In the genomic region with DNA sequence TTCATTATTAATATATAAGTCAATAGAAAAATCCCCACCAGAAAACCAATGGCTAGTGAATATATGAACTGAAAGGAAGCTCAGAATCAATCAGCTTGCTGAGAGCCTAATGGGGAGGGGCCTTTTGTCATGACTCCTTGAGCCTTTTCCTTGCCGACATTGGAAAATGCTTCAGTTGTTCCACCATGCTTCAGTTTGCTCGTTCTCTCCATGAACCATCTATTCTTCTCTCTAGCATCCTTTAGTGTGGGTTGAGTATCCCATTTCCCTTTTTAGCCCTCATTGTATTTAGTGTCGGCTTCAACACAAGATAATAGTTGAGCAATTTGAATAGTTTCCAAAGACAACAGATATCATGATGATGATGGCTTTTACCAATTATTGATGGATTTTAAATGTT, we compare ENCODE assay signal across 24 cellular contexts.
"Had no signal": no experiment of that assay in that cellular context is flagged by ENCODE, and none has a peak within 500 bp of the region (broad histone marks: within the 10 kb centered on the region; RNA-seq: fewer than 3 reads in every experiment).

No MANE protein-coding gene starts in this region.

- H2AFZ ChIP-seq: hepatocyte had no signal

- H3K4me3 ChIP-seq: heart right ventricle, hepatocyte, lower lobe of right lung, pancreas, prostate gland, sigmoid colon, spleen, tibial nerve, uterus had no signal

- H3K27me3 ChIP-seq: heart right ventricle, hepatocyte, pancreas, sigmoid colon, spleen, tibial nerve, uterus had no signal

- H3K9me3 ChIP-seq: heart right ventricle, lower lobe of right lung, pancreas, prostate gland, sigmoid colon, spleen, tibial nerve, uterus had no signal

- H3K4me1 ChIP-seq: heart right ventricle, lower lobe of right lung, pancreas, prostate gland, sigmoid colon, spleen, tibial nerve, uterus had no signal

- H3K79me2 ChIP-seq: hepatocyte had no signal

- FAIRE-seq: keratinocyte, pancreas, small intestine had no signal

- H3K36me3 ChIP-seq: heart right ventricle, lower lobe of right lung, pancreas, prostate gland, sigmoid colon, spleen, uterus had no signal

- H3K4me2 ChIP-seq: hepatocyte had no signal

- H3K27ac ChIP-seq: heart right ventricle, hepatocyte, lower lobe of right lung, pancreas, prostate gland, sigmoid colon, spleen, tibial nerve, uterus had no signal

- ATAC-seq: heart right ventricle; left cardiac atrium; left lobe of liver; lower lobe of right lung; naive thymus-derived CD8-positive, alpha-beta T cell; pancreas; right cardiac atrium; stimulated activated effector memory CD8-positive, alpha-beta T cell treated with anti-CD3 and anti-CD28 coated beads, Interleukin-12 subunit alpha, Interleukin-12 subunit beta, amount 100 ng/mL, for 72 hours had no signal

- DNase-seq: heart right ventricle; kidney glomerular epithelial cell; left cardiac atrium; lower lobe of right lung; mammary epithelial cell; mesenchymal stem cell; naive thymus-derived CD8-positive, alpha-beta T cell; nucleus accumbens; pancreas; posterior cingulate gyrus; retina; right cardiac atrium; sigmoid colon; small intestine; spleen; stimulated activated CD4-positive, alpha-beta T cell treated with anti-CD3 and anti-CD28 coated beads, Interleukin-4, amount 100 ng/mL, for 24 hours; stimulated activated naive CD4-positive, alpha-beta T cell; uterus had no signal
